38 cellular contexts compared by ENCODE assay signal in genomic region chr3:105067361-105067760, GRCh38.
"Had no signal": no experiment of that assay in that cellular context is flagged by ENCODE, and none has a peak within 500 bp of the region (broad histone marks: within the 10 kb centered on the region; RNA-seq: fewer than 3 reads in every experiment).

No MANE protein-coding gene starts in this region.

- H3K4me3 Mint-ChIP-seq: activated B cell treated with CpG ODN at 0.5 μM for 24 hours; activated CD4-positive, alpha-beta memory T cell treated with anti-CD3 and anti-CD28 coated beads for 36 hours; activated CD4-positive, alpha-beta T cell treated with anti-CD3 and anti-CD28 coated beads, Interleukin-2, amount 10 ng/mL, durations not matched to agents 24 days and 14 days; activated CD8-positive, alpha-beta T cell treated with anti-CD3 and anti-CD28 coated beads for 36 hours; activated naive CD4-positive, alpha-beta T cell treated with anti-CD3 and anti-CD28 coated beads for 36 hours; activated naive CD8-positive, alpha-beta T cell treated with anti-CD3 and anti-CD28 coated beads for 36 hours; activated T-cell treated with anti-CD3 and anti-CD28 coated beads, Interleukin-2, amount 50 U/mL, for 4 hours; activated T-cell treated with anti-CD3 and anti-CD28 coated beads, Interleukin-2, amount 50 U/mL, for 72 hours; activated T-helper 1 cell treated with anti-CD3 and anti-CD28 coated beads, Interleukin-12 subunit alpha, Interleukin-12 subunit beta, Interleukin-2, Interleukin-4 antibody, amounts not matched to agents 30 ng/mL and 10 ng/mL and 1 ng/mL, durations not matched to agents 14 hours and 24 hours and 36 hours; activated T-helper 17 cell treated with anti-CD3 and anti-CD28 coated beads, Interleukin-2, amount 50 U/mL, for 72 hours; central memory CD8-positive, alpha-beta T cell; T-helper 1 cell treated with Interleukin-12 subunit alpha and Interleukin-12 subunit beta and Interleukin-4 antibody, amounts not matched to agents 30 μg/mL and 1 μg/mL, for 36 hours; T-helper 2 cell treated with Interferon-gamma antibody and Interleukin-4, amounts not matched to agents 5 μg/mL and 100 μg/mL, for 36 hours had no signal

- H3K36me3 ChIP-seq: adrenal gland, brain microvascular endothelial cell, breast epithelium, cardiac muscle cell had no signal

- ATAC-seq: activated CD8-positive, alpha-beta T cell treated with anti-CD3 and anti-CD28 coated beads for 36 hours; activated naive CD4-positive, alpha-beta T cell treated with anti-CD3 and anti-CD28 coated beads, Interleukin-2, amount 50 U/mL, for 72 hours; activated T-cell treated with anti-CD3 and anti-CD28 coated beads, Interleukin-2, amount 50 U/mL, for 4 hours; activated T-cell treated with anti-CD3 and anti-CD28 coated beads, Interleukin-2, amount 50 U/mL, for 72 hours; activated T-helper 17 cell treated with anti-CD3 and anti-CD28 coated beads, Interleukin-2, amount 50 U/mL, for 72 hours; body of pancreas had no signal

- DNase-seq: activated B cell treated with CpG ODN at 0.5 μM for 24 hours; activated CD4-positive, alpha-beta memory T cell treated with anti-CD3 and anti-CD28 coated beads for 36 hours; activated CD4-positive, alpha-beta T cell treated with anti-CD3 and anti-CD28 coated beads for 4 hours; activated CD4-positive, alpha-beta T cell treated with anti-CD3 and anti-CD28 coated beads, Interleukin-2, amount 10 ng/mL, durations not matched to agents 24 days and 14 days; activated CD4-positive, alpha-beta T cell treated with anti-CD3 and anti-CD28 coated beads, Interleukin-2, amount 50 U/mL, for 1 hour; activated CD4-positive, alpha-beta T cell treated with anti-CD3 and anti-CD28 coated beads, Interleukin-2, amount 50 U/mL, for 4 hours; activated CD4-positive, CD25-positive, alpha-beta regulatory T cell treated with anti-CD3 and anti-CD28 coated beads, Interleukin-2, amount 50 U/mL, for 72 hours; activated CD8-positive, alpha-beta memory T cell treated with anti-CD3 and anti-CD28 coated beads, Interleukin-2, amount 50 U/mL, for 4 hours; activated CD8-positive, alpha-beta T cell treated with anti-CD3 and anti-CD28 coated beads for 36 hours; activated effector memory CD4-positive, alpha-beta T cell treated with anti-CD3 and anti-CD28 coated beads, Interleukin-2, amount 50 U/mL, for 16 hours; activated gamma-delta T cell treated with Interleukin-2 at 50 U/mL for 16 hours; activated naive CD4-positive, alpha-beta T cell; activated naive CD4-positive, alpha-beta T cell treated with anti-CD3 and anti-CD28 coated beads for 36 hours; activated naive CD4-positive, alpha-beta T cell treated with anti-CD3 and anti-CD28 coated beads, Interleukin-2, amount 50 U/mL, for 16 hours; activated naive CD8-positive, alpha-beta T cell treated with anti-CD3 and anti-CD28 coated beads for 36 hours; activated T-cell treated with anti-CD3 and anti-CD28 coated beads for 4 hours; activated T-cell treated with anti-CD3 and anti-CD28 coated beads, Interleukin-2, amount 50 U/mL, for 1 hour; activated T-cell treated with anti-CD3 and anti-CD28 coated beads, Interleukin-2, amount 50 U/mL, for 4 hours; activated T-cell treated with anti-CD3 and anti-CD28 coated beads, Interleukin-2, amount 50 U/mL, for 72 hours; adrenal gland; amniotic stem cell; aorta; body of pancreas; brain microvascular endothelial cell; caudate nucleus; SW 1271; T-helper 1 cell; T-helper 2 cell; T-helper 9 cell had no signal

- H3K9me3 ChIP-seq: adrenal gland, body of pancreas, breast epithelium had no signal

- H3K4me3 ChIP-seq: adrenal gland, body of pancreas, breast epithelium, cardiac muscle cell had no signal

- H3K36me3 Mint-ChIP-seq: activated CD4-positive, alpha-beta memory T cell treated with anti-CD3 and anti-CD28 coated beads for 36 hours; activated naive CD4-positive, alpha-beta T cell treated with anti-CD3 and anti-CD28 coated beads, Interleukin-2, amount 50 U/mL, for 72 hours; activated naive CD8-positive, alpha-beta T cell treated with anti-CD3 and anti-CD28 coated beads for 36 hours had no signal

- H3K4me1 ChIP-seq: adrenal gland, breast epithelium had no signal

- H3K27me3 ChIP-seq: adrenal gland, body of pancreas, brain microvascular endothelial cell, breast epithelium, cardiac muscle cell had no signal

- H3K9me3 Mint-ChIP-seq: activated B cell treated with CpG ODN at 0.5 μM for 24 hours; activated CD4-positive, alpha-beta memory T cell treated with anti-CD3 and anti-CD28 coated beads for 36 hours; activated CD4-positive, alpha-beta T cell treated with anti-CD3 and anti-CD28 coated beads, Interleukin-2, amount 10 ng/mL, durations not matched to agents 24 days and 14 days; activated CD8-positive, alpha-beta T cell treated with anti-CD3 and anti-CD28 coated beads for 36 hours; activated T-cell treated with anti-CD3 and anti-CD28 coated beads, Interleukin-2, amount 50 U/mL, for 4 hours; activated T-cell treated with anti-CD3 and anti-CD28 coated beads, Interleukin-2, amount 50 U/mL, for 72 hours; activated T-helper 1 cell treated with anti-CD3 and anti-CD28 coated beads, Interleukin-12 subunit alpha, Interleukin-12 subunit beta, Interleukin-2, Interleukin-4 antibody, amounts not matched to agents 30 ng/mL and 10 ng/mL and 1 ng/mL, durations not matched to agents 14 hours and 24 hours and 36 hours; activated T-helper 17 cell treated with anti-CD3 and anti-CD28 coated beads, Interleukin-2, amount 50 U/mL, for 72 hours; central memory CD8-positive, alpha-beta T cell; T-helper 1 cell treated with Interleukin-12 subunit alpha and Interleukin-12 subunit beta and Interleukin-4 antibody, amounts not matched to agents 30 μg/mL and 1 μg/mL, for 36 hours; T-helper 2 cell treated with Interferon-gamma antibody and Interleukin-4, amounts not matched to agents 5 μg/mL and 100 μg/mL, for 36 hours had no signal

- H3K4me1 Mint-ChIP-seq: activated B cell treated with CpG ODN at 0.5 μM for 24 hours; activated CD4-positive, alpha-beta T cell treated with anti-CD3 and anti-CD28 coated beads, Interleukin-2, amount 10 ng/mL, durations not matched to agents 24 days and 14 days; activated naive CD8-positive, alpha-beta T cell treated with anti-CD3 and anti-CD28 coated beads for 36 hours; activated T-helper 17 cell treated with anti-CD3 and anti-CD28 coated beads, Interleukin-2, amount 50 U/mL, for 72 hours; central memory CD8-positive, alpha-beta T cell had no signal

- H3K27ac ChIP-seq: adrenal gland, body of pancreas, brain microvascular endothelial cell, breast epithelium, cardiac muscle cell, VCaP had no signal

- H3K27me3 Mint-ChIP-seq: activated B cell treated with CpG ODN at 0.5 μM for 24 hours; activated CD4-positive, alpha-beta T cell treated with anti-CD3 and anti-CD28 coated beads, Interleukin-2, amount 10 ng/mL, durations not matched to agents 24 days and 14 days; activated CD8-positive, alpha-beta T cell treated with anti-CD3 and anti-CD28 coated beads for 36 hours; activated naive CD8-positive, alpha-beta T cell treated with anti-CD3 and anti-CD28 coated beads for 36 hours; central memory CD8-positive, alpha-beta T cell had no signal

- H3K27ac Mint-ChIP-seq: activated B cell treated with CpG ODN at 0.5 μM for 24 hours; activated CD4-positive, alpha-beta memory T cell treated with anti-CD3 and anti-CD28 coated beads for 36 hours; activated CD4-positive, alpha-beta T cell treated with anti-CD3 and anti-CD28 coated beads, Interleukin-2, amount 10 ng/mL, durations not matched to agents 24 days and 14 days; activated CD8-positive, alpha-beta T cell treated with anti-CD3 and anti-CD28 coated beads for 36 hours; activated naive CD4-positive, alpha-beta T cell treated with anti-CD3 and anti-CD28 coated beads for 36 hours; activated naive CD4-positive, alpha-beta T cell treated with anti-CD3 and anti-CD28 coated beads, Interleukin-2, amount 50 U/mL, for 72 hours; activated naive CD8-positive, alpha-beta T cell treated with anti-CD3 and anti-CD28 coated beads for 36 hours; activated T-cell treated with anti-CD3 and anti-CD28 coated beads, Interleukin-2, amount 50 U/mL, for 72 hours; activated T-helper 1 cell treated with anti-CD3 and anti-CD28 coated beads, Interleukin-12 subunit alpha, Interleukin-12 subunit beta, Interleukin-2, Interleukin-4 antibody, amounts not matched to agents 30 ng/mL and 10 ng/mL and 1 ng/mL, durations not matched to agents 14 hours and 24 hours and 36 hours; activated T-helper 17 cell treated with anti-CD3 and anti-CD28 coated beads, Interleukin-2, amount 50 U/mL, for 72 hours; T-helper 1 cell treated with Interleukin-12 subunit alpha and Interleukin-12 subunit beta and Interleukin-4 antibody, amounts not matched to agents 30 μg/mL and 1 μg/mL, for 36 hours; T-helper 2 cell treated with Interferon-gamma antibody and Interleukin-4, amounts not matched to agents 5 μg/mL and 100 μg/mL, for 36 hours had no signal
